Comparison of ENCODE assay signal across 5 cellular contexts in genomic region chr4:24359-24758, GRCh38. TPM values are rescaled to one million over a fixed set of nuclear protein-coding genes. Genes with fewer than 3 reads are reported as not detected.
DNase-seq lines count a peak whose midpoint lies in the region; ATAC-seq and TF ChIP-seq lines count a peak whose summit lies in the region.
"Not testable (repeated sequence)": the region's sequence is repeated elsewhere in the genome, so short reads cannot be mapped to it uniquely, and the experiment has no call there.

No MANE protein-coding gene starts in this region.

- H3K4me1 Mint-ChIP-seq in activated CD8-positive, alpha-beta T cell treated with anti-CD3 and anti-CD28 coated beads for 36 hours (ENCODE audit: low read depth); activated T-helper 17 cell treated with anti-CD3 and anti-CD28 coated beads, Interleukin-2, amount 50 U/mL, for 72 hours; activated naive CD8-positive, alpha-beta T cell treated with anti-CD3 and anti-CD28 coated beads, Interleukin-2, amount 50 U/mL, for 24 hours; stimulated activated effector memory CD8-positive, alpha-beta T cell treated with anti-CD3 and anti-CD28 coated beads, Interleukin-12 subunit alpha, Interleukin-12 subunit beta, amount 100 ng/mL, for 72 hours: not testable (repeated sequence)

- CTCF ChIA-PET in activated CD8-positive, alpha-beta T cell treated with anti-CD3 and anti-CD28 coated beads for 36 hours (lab: Charles Lee), result not testable (repeated sequence)

- intact Hi-C loops in activated CD8-positive, alpha-beta T cell treated with anti-CD3 and anti-CD28 coated beads for 36 hours (cut with micrococcal nuclease), result not testable (repeated sequence)

- POLR2A ChIA-PET in activated CD8-positive, alpha-beta T cell treated with anti-CD3 and anti-CD28 coated beads for 36 hours (lab: Charles Lee), result not testable (repeated sequence)

- H3K9me3 Mint-ChIP-seq in activated CD8-positive, alpha-beta T cell treated with anti-CD3 and anti-CD28 coated beads for 36 hours; activated T-helper 17 cell treated with anti-CD3 and anti-CD28 coated beads, Interleukin-2, amount 50 U/mL, for 72 hours; activated naive CD8-positive, alpha-beta T cell treated with anti-CD3 and anti-CD28 coated beads, Interleukin-2, amount 50 U/mL, for 24 hours; stimulated activated effector memory CD8-positive, alpha-beta T cell treated with anti-CD3 and anti-CD28 coated beads, Interleukin-12 subunit alpha, Interleukin-12 subunit beta, amount 100 ng/mL, for 72 hours: not testable (repeated sequence)

- H3K4me3 Mint-ChIP-seq in activated CD8-positive, alpha-beta T cell treated with anti-CD3 and anti-CD28 coated beads for 36 hours; activated T-helper 17 cell treated with anti-CD3 and anti-CD28 coated beads, Interleukin-2, amount 50 U/mL, for 72 hours; activated naive CD8-positive, alpha-beta T cell treated with anti-CD3 and anti-CD28 coated beads, Interleukin-2, amount 50 U/mL, for 24 hours; stimulated activated effector memory CD8-positive, alpha-beta T cell treated with anti-CD3 and anti-CD28 coated beads, Interleukin-12 subunit alpha, Interleukin-12 subunit beta, amount 100 ng/mL, for 72 hours: not testable (repeated sequence)

- DNase-seq in activated CD8-positive, alpha-beta T cell treated with anti-CD3 and anti-CD28 coated beads for 36 hours; activated naive CD8-positive, alpha-beta T cell treated with anti-CD3 and anti-CD28 coated beads, Interleukin-2, amount 50 U/mL, for 24 hours; stimulated activated effector memory CD8-positive, alpha-beta T cell treated with anti-CD3 and anti-CD28 coated beads, Interleukin-12 subunit alpha, Interleukin-12 subunit beta, amount 100 ng/mL, for 72 hours (ENCODE audit: low spot score in 2 of 2); stimulated activated naive CD8-positive, alpha-beta T cell treated with anti-CD3 and anti-CD28 coated beads, Interleukin-15, Interleukin-2, amounts not matched to agents 100 U/mL and 50 U/mL, for 24 hours: not testable (repeated sequence)

- not testable (repeated sequence) for TF ChIP-seq CTCF in activated CD8-positive, alpha-beta T cell treated with anti-CD3 and anti-CD28 coated beads for 36 hours (IDR thresholded peaks at IDR 0.05)

- not testable (repeated sequence) for H3K36me3 Mint-ChIP-seq in activated CD8-positive, alpha-beta T cell treated with anti-CD3 and anti-CD28 coated beads for 36 hours (ENCODE audit: low read depth); activated T-helper 17 cell treated with anti-CD3 and anti-CD28 coated beads, Interleukin-2, amount 50 U/mL, for 72 hours (ENCODE audit: low read depth); activated naive CD8-positive, alpha-beta T cell treated with anti-CD3 and anti-CD28 coated beads, Interleukin-2, amount 50 U/mL, for 24 hours (ENCODE audit: low read depth); stimulated activated effector memory CD8-positive, alpha-beta T cell treated with anti-CD3 and anti-CD28 coated beads, Interleukin-12 subunit alpha, Interleukin-12 subunit beta, amount 100 ng/mL, for 72 hours

- not testable (repeated sequence) for H3K27ac Mint-ChIP-seq in activated CD8-positive, alpha-beta T cell treated with anti-CD3 and anti-CD28 coated beads for 36 hours; activated T-helper 17 cell treated with anti-CD3 and anti-CD28 coated beads, Interleukin-2, amount 50 U/mL, for 72 hours; activated naive CD8-positive, alpha-beta T cell treated with anti-CD3 and anti-CD28 coated beads, Interleukin-2, amount 50 U/mL, for 24 hours; stimulated activated effector memory CD8-positive, alpha-beta T cell treated with anti-CD3 and anti-CD28 coated beads, Interleukin-12 subunit alpha, Interleukin-12 subunit beta, amount 100 ng/mL, for 72 hours

- peak; percentile 34 for ATAC-seq in activated CD8-positive, alpha-beta T cell treated with anti-CD3 and anti-CD28 coated beads for 36 hours
- ATAC-seq in activated T-helper 17 cell treated with anti-CD3 and anti-CD28 coated beads, Interleukin-2, amount 50 U/mL, for 72 hours (replicated peaks), result peak; percentile 59
- peak; percentile 49 for ATAC-seq in activated naive CD8-positive, alpha-beta T cell treated with anti-CD3 and anti-CD28 coated beads, Interleukin-2, amount 50 U/mL, for 24 hours
- ATAC-seq in stimulated activated effector memory CD8-positive, alpha-beta T cell treated with anti-CD3 and anti-CD28 coated beads, Interleukin-12 subunit alpha, Interleukin-12 subunit beta, amount 100 ng/mL, for 72 hours, result peak; percentile 66
- peak; percentile 59 for ATAC-seq in stimulated activated naive CD8-positive, alpha-beta T cell treated with anti-CD3 and anti-CD28 coated beads, Interleukin-15, Interleukin-2, amounts not matched to agents 100 U/mL and 50 U/mL, for 24 hours

- not testable (repeated sequence) for H3K27me3 Mint-ChIP-seq in activated CD8-positive, alpha-beta T cell treated with anti-CD3 and anti-CD28 coated beads for 36 hours; activated T-helper 17 cell treated with anti-CD3 and anti-CD28 coated beads, Interleukin-2, amount 50 U/mL, for 72 hours; activated naive CD8-positive, alpha-beta T cell treated with anti-CD3 and anti-CD28 coated beads, Interleukin-2, amount 50 U/mL, for 24 hours

RNA-seq across cellular contexts. Expression of gene ZNF595, which starts 28.8 kb away (rescaled TPM):
- total RNA-seq in activated CD8-positive, alpha-beta T cell treated with anti-CD3 and anti-CD28 coated beads for 36 hours, result 1 to 10 TPM; 5.6 to 5.8 TPM
- 1 to 10 TPM; 1.8 to 7.1 TPM for total RNA-seq in activated T-helper 17 cell treated with anti-CD3 and anti-CD28 coated beads, Interleukin-2, amount 50 U/mL, for 72 hours
